Comparison of ENCODE assay signal across 15 cellular contexts in genomic region chr11:92329644-92330043, GRCh38.
DNase-seq lines count a peak whose midpoint lies in the region; ATAC-seq and TF ChIP-seq lines count a peak whose summit lies in the region.
"Had no signal": no experiment of that assay in that cellular context is flagged by ENCODE, and none has a peak within 500 bp of the region (broad histone marks: within the 10 kb centered on the region; RNA-seq: fewer than 3 reads in every experiment).

No MANE protein-coding gene starts in this region.

- ATAC-seq in GM18873 (IDR thresholded peaks at IDR 0.05; ENCODE audit: low FRiP score, unreplicated experiment) (no peak), HG03095 (IDR thresholded peaks at IDR 0.05; ENCODE audit: unreplicated experiment) (no peak), GM18498 (IDR thresholded peaks at IDR 0.05; ENCODE audit: unreplicated experiment) (no peak), HG02981 (IDR thresholded peaks at IDR 0.05; ENCODE audit: unreplicated experiment) (no peak)
- ATAC-seq: K562, mucosa of descending colon had no signal

- no peaks in the 10 kb centered on the region for H3F3A ChIP-seq in Loucy (ENCODE audit: low read depth)

- H4K20me1 ChIP-seq in Loucy (ENCODE audit: insufficient read depth, low read length, poor library complexity, severe bottlenecking), result no peaks in the 10 kb centered on the region

- H3K4me1 ChIP-seq in Loucy (ENCODE audit: insufficient read depth, low read length, poor library complexity, severe bottlenecking), result peaks cover 21% of the 10 kb centered on the region

- no peak overlapping the region for H3K4me3 ChIP-seq in AG10803 (ENCODE audit: low read length)
- no peak overlapping the region for H3K4me3 ChIP-seq in Loucy (ENCODE audit: low read length, poor library complexity, severe bottlenecking)
- H3K4me3 ChIP-seq: K562, mucosa of descending colon, upper lobe of left lung had no signal

- peak overlapping the region; percentile 79 for H3K27ac ChIP-seq in caudate nucleus (ENCODE audit: low read depth, low read length)
- H3K27ac ChIP-seq: upper lobe of left lung had no signal

- no peaks in the 10 kb centered on the region for H3K36me3 ChIP-seq in Loucy (ENCODE audit: insufficient read depth, low read length)
- H3K36me3 ChIP-seq: upper lobe of left lung had no signal

- H2AFZ ChIP-seq in Loucy (ENCODE audit: low read length), result peak overlapping the region; percentile 48; the same call in 1 of the 2 replicates

- H3K9me2 ChIP-seq in Loucy (replicated peaks; ENCODE audit: low read depth, low read length), result no peaks in the 10 kb centered on the region

- H3K27me3 ChIP-seq in Loucy (ENCODE audit: insufficient read depth, low read length, poor library complexity, severe bottlenecking), result no peaks in the 10 kb centered on the region
- H3K27me3 ChIP-seq: upper lobe of left lung had no signal

- no peak overlapping the region for H3K4me2 ChIP-seq in Loucy (ENCODE audit: low read depth, low read length, poor library complexity, severe bottlenecking)

- no peaks in the 10 kb centered on the region for H3K79me2 ChIP-seq in Loucy (ENCODE audit: insufficient read depth, low read length)

- TF ChIP-seq CTCF in AG10803 (conservative IDR thresholded peaks at IDR 0.05; ENCODE audit: low read length) (no peak), Loucy (conservative IDR thresholded peaks at IDR 0.05; ENCODE audit: low read length) (no peak)

- H3K9ac ChIP-seq in Loucy (ENCODE audit: low read depth, low read length, poor library complexity, severe bottlenecking), result no peak overlapping the region

- H3K9me3 ChIP-seq in Loucy (ENCODE audit: insufficient read depth, low read depth, low read length), result no peaks in the 10 kb centered on the region
- H3K9me3 ChIP-seq: mucosa of descending colon, upper lobe of left lung had no signal

- DNase-seq in AG10803 (ENCODE audit: low read depth) (peak; percentile 81), caudate nucleus (lab: John Stamatoyannopoulos, UW) (peak in 1 of 61 donors; percentile 23), medulla oblongata (ENCODE audit: extremely low spot score) (peak; percentile 13)
- DNase-seq: activated naive CD4-positive, alpha-beta T cell treated with anti-CD3 and anti-CD28 coated beads for 36 hours; DMS 273 treated with DMSO at 0.1 percent for 48 hours; mucosa of descending colon; NCI-H82; posterior cingulate gyrus; upper lobe of left lung had no signal
